In genomic region chr18:50994031-50994430, GRCh38 we compare ENCODE assay signal across 31 cellular contexts.
"Had no signal": no experiment of that assay in that cellular context is flagged by ENCODE, and none has a peak within 500 bp of the region (broad histone marks: within the 10 kb centered on the region; RNA-seq: fewer than 3 reads in every experiment).

No MANE protein-coding gene starts in this region.

- H3K4me1 ChIP-seq: pancreas, prostate gland, right lobe of liver, sigmoid colon, spleen, suprapubic skin, testis, tibial artery, transverse colon, upper lobe of right lung, uterus had no signal

- H3K4me3 Mint-ChIP-seq: naive thymus-derived CD4-positive, alpha-beta T cell; natural killer cell; nephron; neural progenitor cell; stimulated activated memory B cell treated with anti-CD40 and anti-IgM and Interleukin-4, amounts not matched to agents 10 μg/mL and 1 μg/mL and 100 μg/mL, for 72 hours; stimulated activated naive CD8-positive, alpha-beta T cell treated with anti-CD3 and anti-CD28 coated beads, Interleukin-15, amount 100 ng/mL, for 72 hours; type B pancreatic cell had no signal

- H3K27ac ChIP-seq: neural progenitor cell, neutrophil, pancreas, prostate gland, right lobe of liver, sigmoid colon, skin epidermis, spleen, suprapubic skin, testis, tibial artery, transverse colon, upper lobe of right lung, uterus had no signal

- H3K9me3 ChIP-seq: neutrophil, pancreas, prostate gland, right lobe of liver, sigmoid colon, suprapubic skin, testis, tibial artery, transverse colon, upper lobe of right lung, uterus had no signal

- H3K27me3 ChIP-seq: neural progenitor cell, neutrophil, pancreas, right lobe of liver, sigmoid colon, spleen, suprapubic skin, testis, tibial artery, transverse colon, upper lobe of right lung, uterus had no signal

- H3K27ac Mint-ChIP-seq: naive thymus-derived CD4-positive, alpha-beta T cell; natural killer cell; nephron; stimulated activated memory B cell treated with anti-CD40 and anti-IgM and Interleukin-4, amounts not matched to agents 10 μg/mL and 1 μg/mL and 100 μg/mL, for 72 hours; stimulated activated naive CD8-positive, alpha-beta T cell treated with anti-CD3 and anti-CD28 coated beads, Interleukin-15, amount 100 ng/mL, for 72 hours; type B pancreatic cell had no signal

- H3K36me3 ChIP-seq: neural progenitor cell, neutrophil, pancreas, prostate gland, right lobe of liver, sigmoid colon, suprapubic skin, tibial artery, transverse colon, upper lobe of right lung, uterus had no signal

- H3K27me3 Mint-ChIP-seq: naive thymus-derived CD4-positive, alpha-beta T cell; stimulated activated memory B cell treated with anti-CD40 and anti-IgM and Interleukin-4, amounts not matched to agents 10 μg/mL and 1 μg/mL and 100 μg/mL, for 72 hours; stimulated activated naive CD8-positive, alpha-beta T cell treated with anti-CD3 and anti-CD28 coated beads, Interleukin-15, amount 100 ng/mL, for 72 hours; type B pancreatic cell had no signal

- H3K4me2 ChIP-seq: neural progenitor cell, smooth muscle cell had no signal

- DNase-seq: naive thymus-derived CD4-positive, alpha-beta T cell; natural killer cell; nucleus accumbens; pancreas; right cardiac atrium; right lobe of liver; sigmoid colon; spleen; stimulated activated CD4-positive, alpha-beta T cell treated with anti-CD3 and anti-CD28 coated beads, Interleukin-12 subunit alpha, Interleukin-12 subunit beta, amount 100 ng/mL, for 4 hours; stimulated activated CD4-positive, alpha-beta T cell treated with anti-CD3 and anti-CD28 coated beads, Interleukin-1b, Interleukin-23, amount 100 ng/mL, for 48 hours; stimulated activated CD4-positive, alpha-beta T cell treated with anti-CD3 and anti-CD28 coated beads, Interleukin-4, amount 100 ng/mL, for 1 hour; stimulated activated CD4-positive, alpha-beta T cell treated with anti-CD3 and anti-CD28 coated beads, Interleukin-4, amount 100 ng/mL, for 4 hours; stimulated activated CD8-positive, alpha-beta memory T cell treated with anti-CD3 and anti-CD28 coated beads, Interleukin-4, amount 100 ng/mL, for 48 hours; stimulated activated naive CD4-positive, alpha-beta T cell; stimulated activated naive CD8-positive, alpha-beta T cell treated with anti-CD3 and anti-CD28 coated beads, Interleukin-15, amount 100 ng/mL, for 72 hours; stimulated activated naive CD8-positive, alpha-beta T cell treated with anti-CD3 and anti-CD28 coated beads, Interleukin-15, Interleukin-2, amounts not matched to agents 100 U/mL and 50 U/mL, for 24 hours; substantia nigra; testis; tibial artery; transverse colon; upper lobe of right lung; uterus had no signal

- H3K4me1 Mint-ChIP-seq: naive thymus-derived CD4-positive, alpha-beta T cell; stimulated activated memory B cell treated with anti-CD40 and anti-IgM and Interleukin-4, amounts not matched to agents 10 μg/mL and 1 μg/mL and 100 μg/mL, for 72 hours; stimulated activated naive CD8-positive, alpha-beta T cell treated with anti-CD3 and anti-CD28 coated beads, Interleukin-15, amount 100 ng/mL, for 72 hours had no signal

- H3K36me3 Mint-ChIP-seq: natural killer cell, type B pancreatic cell had no signal

- H3K9ac ChIP-seq: neural progenitor cell had no signal

- H3K9me3 Mint-ChIP-seq: natural killer cell; neural progenitor cell; stimulated activated naive CD8-positive, alpha-beta T cell treated with anti-CD3 and anti-CD28 coated beads, Interleukin-15, amount 100 ng/mL, for 72 hours; type B pancreatic cell had no signal

- H3K4me3 ChIP-seq: neural progenitor cell, pancreas, prostate gland, right lobe of liver, sigmoid colon, skin epidermis, smooth muscle cell, spleen, suprapubic skin, testis, tibial artery, transverse colon, upper lobe of right lung, uterus had no signal

- ATAC-seq: naive thymus-derived CD4-positive, alpha-beta T cell; natural killer cell; pancreas; right cardiac atrium; right lobe of liver; stimulated activated memory B cell treated with anti-CD40 and anti-IgM and Interleukin-4, amounts not matched to agents 10 μg/mL and 1 μg/mL and 100 μg/mL, for 72 hours; stimulated activated naive CD8-positive, alpha-beta T cell treated with anti-CD3 and anti-CD28 coated beads, Interleukin-15, amount 100 ng/mL, for 72 hours; stimulated activated naive CD8-positive, alpha-beta T cell treated with anti-CD3 and anti-CD28 coated beads, Interleukin-15, Interleukin-2, amounts not matched to agents 100 U/mL and 50 U/mL, for 24 hours; upper lobe of right lung had no signal
